ENCODE assay signal across 26 cellular contexts in genomic region chr11:24754406-24754805, GRCh38.
"Had no signal": no experiment of that assay in that cellular context is flagged by ENCODE, and none has a peak within 500 bp of the region (broad histone marks: within the 10 kb centered on the region; RNA-seq: fewer than 3 reads in every experiment).

No MANE protein-coding gene starts in this region.

- H3K36me3 ChIP-seq: brain microvascular endothelial cell, esophagus squamous epithelium, heart left ventricle, lower lobe of right lung, neural progenitor cell, prostate gland, right atrium auricular region, thyroid gland, upper lobe of right lung had no signal

- DNase-seq: activated CD4-positive, alpha-beta T cell treated with anti-CD3 and anti-CD28 coated beads, Interleukin-2, amount 50 U/mL, for 1 hour; activated CD8-positive, alpha-beta memory T cell treated with anti-CD3 and anti-CD28 coated beads, Interleukin-2, amount 50 U/mL, for 4 hours; activated T-cell treated with anti-CD3 and anti-CD28 coated beads, Interleukin-2, amount 50 U/mL, for 24 hours; aorta; brain microvascular endothelial cell; central memory CD4-positive, alpha-beta T cell; dermis blood vessel endothelial cell; effector CD8-positive, alpha-beta T cell; esophagus squamous epithelium; heart left ventricle; islet precursor cell; left colon; lower lobe of right lung; naive thymus-derived CD8-positive, alpha-beta T cell; stimulated activated CD4-positive, alpha-beta T cell treated with anti-CD3 and anti-CD28 coated beads, Interleukin-4, amount 100 ng/mL, for 4 hours; stimulated activated naive CD8-positive, alpha-beta T cell treated with anti-CD3 and anti-CD28 coated beads, Interleukin-15, Interleukin-2, amounts not matched to agents 100 U/mL and 50 U/mL, for 24 hours; T-helper 2 cell; thyroid gland; upper lobe of right lung had no signal

- H3K27me3 ChIP-seq: brain microvascular endothelial cell, esophagus squamous epithelium, heart left ventricle, neural progenitor cell, right atrium auricular region, thyroid gland, upper lobe of right lung had no signal

- H3K4me2 ChIP-seq: neural progenitor cell had no signal

- H3K27ac ChIP-seq: brain microvascular endothelial cell, esophagus squamous epithelium, heart left ventricle, lower lobe of right lung, neural progenitor cell, prostate gland, right atrium auricular region, thyroid gland, upper lobe of right lung, VCaP had no signal

- H3K4me1 ChIP-seq: heart left ventricle, lower lobe of right lung, neural progenitor cell, prostate gland, right atrium auricular region, upper lobe of right lung had no signal

- H3K9me3 ChIP-seq: esophagus squamous epithelium, heart left ventricle, lower lobe of right lung, prostate gland, right atrium auricular region, thyroid gland, upper lobe of right lung had no signal

- H3K9ac ChIP-seq: neural progenitor cell had no signal

- H2AFZ ChIP-seq: neural progenitor cell had no signal

- H3K4me3 ChIP-seq: esophagus squamous epithelium, heart left ventricle, lower lobe of right lung, neural progenitor cell, prostate gland, right atrium auricular region, thyroid gland, upper lobe of right lung had no signal

- ATAC-seq: activated CD4-positive, CD25-positive, alpha-beta regulatory T cell treated with anti-CD3 and anti-CD28 coated beads, Interleukin-2, amount 50 U/mL, for 24 hours; activated naive CD4-positive, alpha-beta T cell treated with anti-CD3 and anti-CD28 coated beads, Interleukin-2, amount 50 U/mL, for 72 hours; activated T-helper 17 cell treated with anti-CD3 and anti-CD28 coated beads, Interleukin-2, amount 50 U/mL, for 72 hours; heart left ventricle; left colon; lower lobe of right lung; naive thymus-derived CD8-positive, alpha-beta T cell; stimulated activated naive CD8-positive, alpha-beta T cell treated with anti-CD3 and anti-CD28 coated beads, Interleukin-15, Interleukin-2, amounts not matched to agents 100 U/mL and 50 U/mL, for 24 hours; upper lobe of right lung had no signal
